ENCODE assay signal across 15 cellular contexts in the genomic region with DNA sequence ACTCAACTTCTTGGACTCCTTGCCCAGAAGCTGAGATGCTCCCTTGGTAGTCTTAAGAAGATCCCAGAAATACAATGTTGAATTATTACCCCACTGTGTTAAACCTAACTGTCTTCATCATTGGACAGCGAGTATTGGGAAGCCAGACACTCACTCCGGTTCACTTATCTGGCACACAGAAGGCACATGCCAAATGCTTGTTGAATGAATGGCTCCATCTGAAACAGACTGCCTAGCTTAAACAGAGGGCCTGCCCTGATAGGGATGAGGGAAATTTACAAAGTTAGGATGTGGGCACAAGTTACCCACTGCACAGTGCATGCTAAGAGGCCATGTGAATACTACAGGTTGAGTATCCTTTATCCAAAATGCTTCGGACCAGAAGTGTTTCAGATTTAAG.
DNase-seq lines count a peak whose midpoint lies in the region; ATAC-seq, FAIRE-seq and TF ChIP-seq lines count a peak whose summit lies in the region.
"Had no signal": no experiment of that assay in that cellular context is flagged by ENCODE, and none has a peak within 500 bp of the region (broad histone marks: within the 10 kb centered on the region; RNA-seq: fewer than 3 reads in every experiment).

No MANE protein-coding gene starts in this region.

- no peaks in the 10 kb centered on the region for H3K79me2 ChIP-seq in GM23248 (ENCODE audit: insufficient read depth)

- WGBS in right cardiac atrium = 73% methylated on average over 3 of the region's 3 CpGs
- WGBS in GM23248 (ENCODE audit: low coverage in 1 of 2, low lambda C conversion rate in 2 of 2, missing lambda C conversion rate in 2 of 2), 2 experiments = 89 to 91% methylated on average over 3 of the region's 3 CpGs

- H3K4me1 ChIP-seq in right cardiac atrium (ENCODE audit: control insufficient read depth, insufficient read depth, low read length) (no peaks in the 10 kb centered on the region), GM23248 (ENCODE audit: insufficient read depth) (no peaks in the 10 kb centered on the region)

- no peak for TF ChIP-seq POLR2A in GM12891 (IDR thresholded peaks at IDR 0.05; ENCODE audit: low read depth, low read length)

- FAIRE-seq in GM12891 (lab: Jason Lieb, UNC) = peak; percentile 13
- FAIRE-seq: GM12878 had no signal

- H3K9me3 ChIP-seq in right cardiac atrium (ENCODE audit: control insufficient read depth, low read length) = no peaks in the 10 kb centered on the region
- no peaks in the 10 kb centered on the region for H3K9me3 ChIP-seq in GM23248 (ENCODE audit: low read depth)

- intact Hi-C loops in left ventricle myocardium superior (cut with micrococcal nuclease) (no loop called here), right cardiac atrium (cut with DNase I) (no loop called here)

- H3K4me2 ChIP-seq in GM23248 (ENCODE audit: unreplicated experiment) = no peak overlapping the region
- H3K4me2 ChIP-seq: GM23338 had no signal

- in situ Hi-C loops in GM23248 (cut with MboI) = no loop called here

- H3K27me3 ChIP-seq in right cardiac atrium (ENCODE audit: control insufficient read depth, insufficient read depth) (no peaks in the 10 kb centered on the region), GM23248 (replicated peaks; ENCODE audit: insufficient read depth) (no peaks in the 10 kb centered on the region)

- ATAC-seq in left ventricle myocardium superior = peak; percentile 59
- ATAC-seq in right cardiac atrium = no peak
- no peak for ATAC-seq in HG03432 (IDR thresholded peaks at IDR 0.05; ENCODE audit: unreplicated experiment)
- ATAC-seq: GM12878, GM23338, HCT116 had no signal

- H3K4me3 ChIP-seq in right cardiac atrium (ENCODE audit: low read length) = no peak overlapping the region
- no peak overlapping the region for H3K4me3 ChIP-seq in GM23248
- H3K4me3 ChIP-seq: GM12878, GM23338 had no signal

- no peak overlapping the region for H3K9ac ChIP-seq in GM23248

- H3F3A ChIP-seq in GM23248 (ENCODE audit: insufficient read depth) = no peaks in the 10 kb centered on the region

- no peaks in the 10 kb centered on the region for H3K36me3 ChIP-seq in GM23248 (ENCODE audit: low read depth)

- H4K20me1 ChIP-seq in GM23248 (ENCODE audit: insufficient read depth) = no peaks in the 10 kb centered on the region

- no peaks in the 10 kb centered on the region for H3K9me2 ChIP-seq in GM23248 (ENCODE audit: insufficient read depth)

- no peak for DNase-seq in left ventricle myocardium superior
- DNase-seq in right cardiac atrium = no peak
- DNase-seq in GM12891 (ENCODE audit: insufficient read length, low spot score) = no peak
- DNase-seq in cerebellar cortex (ENCODE audit: low spot score) = peak; percentile 52
- DNase-seq in GM23248 = no peak
- DNase-seq: CD4-positive, alpha-beta memory T cell; COR-L47; DMS153; DND-41; GDM1; H9 had no signal

- H2AFZ ChIP-seq in GM23248 = no peak overlapping the region
- H2AFZ ChIP-seq: GM23338 had no signal

- no peak overlapping the region for H3K27ac ChIP-seq in right cardiac atrium (ENCODE audit: low read length)
- no peak overlapping the region for H3K27ac ChIP-seq in GM23248

TF ChIP-seq in GM12891, 5 proteins besides CTCF, POLR2A, EP300 and RAD21:
- TF ChIP-seq SPI1 (IDR thresholded peaks at IDR 0.05; ENCODE audit: low read depth, low read length) (no peak), PAX5 (IDR thresholded peaks at IDR 0.05; ENCODE audit: insufficient read depth, low read length, severe bottlenecking) (no peak), TAF1 (IDR thresholded peaks at IDR 0.05; ENCODE audit: low read depth, low read length) (no peak), POLR2AphosphoS5 (IDR thresholded peaks at IDR 0.05; ENCODE audit: low read depth, low read length) (no peak), POU2F2 (IDR thresholded peaks at IDR 0.05; ENCODE audit: low read depth, low read length) (no peak)
